In genomic region chr5:111511174-111512025, GRCh38 we compare ENCODE assay signal across 8 cellular contexts. TPM values are rescaled to one million over a fixed set of nuclear protein-coding genes. Genes with fewer than 3 reads are reported as not detected.
A peak's percentile ranks its signal among the peaks of the same experiment; 100 is the strongest.
DNase-seq lines count a peak whose midpoint lies in the region; ATAC-seq and TF ChIP-seq lines count a peak whose summit lies in the region.

No MANE protein-coding gene starts in this region.

- H3K27ac Mint-ChIP-seq in nephron progenitor cell, result peak overlapping the region; percentile 98

- H3K4me1 Mint-ChIP-seq in nephron progenitor cell, result peaks cover 56% of the 10 kb centered on the region

- H3K4me3 ChIP-seq in epithelial cell of proximal tubule (ENCODE audit: low read depth, low read length), result peak overlapping the region; percentile 86

- TF ChIP-seq CTCF in epithelial cell of proximal tubule (conservative IDR thresholded peaks at IDR 0.05; ENCODE audit: low read depth, low read length) (no peak), nephron progenitor cell (IDR thresholded peaks at IDR 0.05) (no peak)

- peak overlapping the region; percentile 86 for H3K4me3 Mint-ChIP-seq in nephron progenitor cell

- H3K36me3 Mint-ChIP-seq in nephron progenitor cell (ENCODE audit: low read depth), result peaks cover 17% of the 10 kb centered on the region

- no peaks in the 10 kb centered on the region for H3K27me3 Mint-ChIP-seq in nephron progenitor cell (ENCODE audit: low read depth, poor library complexity)

- no peaks in the 10 kb centered on the region for H3K9me3 Mint-ChIP-seq in nephron progenitor cell

- ATAC-seq in GM18505 (IDR thresholded peaks at IDR 0.05; ENCODE audit: unreplicated experiment) (peak; percentile 6), HG02642 (IDR thresholded peaks at IDR 0.05; ENCODE audit: poor library complexity, unreplicated experiment) (peak; percentile 16)

- no peak for TF ChIP-seq POLR2A in GM18505 (IDR thresholded peaks at IDR 0.05; ENCODE audit: borderline replicate concordance, extremely low read depth, insufficient read depth, insufficient read length)

- DNase-seq in RPMI7951 (ENCODE audit: low read depth) (peak; percentile 17), epithelial cell of proximal tubule (ENCODE audit: low read depth) (no peak), nephron progenitor cell (no peak), ureter (ENCODE audit: low spot score) (no peak), MV-4-11 (lab: John Stamatoyannopoulos, UW) (no peak)
- DNase-seq in activated CD8-positive, alpha-beta memory T cell treated with anti-CD3 and anti-CD28 coated beads, Interleukin-2, amount 50 U/mL, for 48 hours, result no peak

RNA-seq across cellular contexts. Expression of gene STARD4, which starts 0.9 kb away (rescaled TPM):
- total RNA-seq in RPMI7951 (2014; rRNA removed; shearing (Covaris generic)), result 57.8 and 71.3 TPM in 2 replicates
- total RNA-seq in epithelial cell of proximal tubule, result 45.2 and 49.1 TPM in 2 replicates
- 8.9 TPM for total RNA-seq in ureter
